ENCODE assay signal across 15 cellular contexts in the genomic region with DNA sequence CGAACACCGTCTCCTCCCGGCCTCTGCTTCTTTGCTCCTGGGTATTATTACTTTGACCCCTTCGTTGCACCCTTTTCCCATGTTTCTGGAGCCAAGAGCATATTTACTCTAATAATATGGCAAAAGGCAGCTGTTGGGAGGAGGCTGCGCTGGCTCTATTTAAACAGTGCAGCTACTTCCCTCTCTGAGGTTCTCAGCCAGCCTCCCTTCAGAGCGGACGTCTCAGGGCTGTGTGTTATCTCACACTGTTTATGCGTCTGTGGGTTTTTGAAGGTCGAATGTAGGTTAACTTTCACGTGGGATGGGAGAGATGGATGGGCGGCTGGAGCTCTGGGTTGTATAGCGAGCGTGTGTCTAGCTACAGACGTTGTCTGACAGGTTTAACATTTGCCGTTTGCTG. TPM values are rescaled to one million over a fixed set of nuclear protein-coding genes. Genes with fewer than 3 reads are reported as not detected.
DNase-seq lines count a peak whose midpoint lies in the region; ATAC-seq, FAIRE-seq and TF ChIP-seq lines count a peak whose summit lies in the region.
"Had no signal": no experiment of that assay in that cellular context is flagged by ENCODE, and none has a peak within 500 bp of the region (broad histone marks: within the 10 kb centered on the region; RNA-seq: fewer than 3 reads in every experiment).

No MANE protein-coding gene starts in this region.

- FAIRE-seq in small intestine (lab: Jason Lieb, UNC): no peak

- H3K27ac ChIP-seq in small intestine (ENCODE audit: low read depth in 1 of 2, low read length in 1 of 2) (no peak overlapping the region), uterus (no peak overlapping the region)
- H3K27ac ChIP-seq: HL-60 had no signal

- TF ChIP-seq CTCF in uterus (IDR thresholded peaks at IDR 0.05): no peak

- TF ChIP-seq POLR2A in uterus (IDR thresholded peaks at IDR 0.05): no peak

- intact Hi-C loops in activated CD4-positive, alpha-beta T cell treated with anti-CD3 and anti-CD28 coated beads for 36 hours (cut with DNase I, micrococcal nuclease): no loop called here
- intact Hi-C loops in uterus (cut with DNase I; ENCODE audit: low total_unique reads): no loop called here

- H3K9me3 ChIP-seq in small intestine (ENCODE audit: control insufficient read depth, low read depth): no peaks in the 10 kb centered on the region
- H3K9me3 ChIP-seq in uterus: no peaks in the 10 kb centered on the region

- H3K36me3 Mint-ChIP-seq in activated CD4-positive, alpha-beta T cell treated with anti-CD3 and anti-CD28 coated beads for 36 hours (ENCODE audit: low read depth): no peaks in the 10 kb centered on the region
- H3K36me3 Mint-ChIP-seq in immature natural killer cell: peaks cover 0 to 3% (median 0%) of the 10 kb centered on the region in 3 donors
- H3K36me3 Mint-ChIP-seq: T-cell had no signal

- CTCF ChIA-PET in activated CD4-positive, alpha-beta T cell treated with anti-CD3 and anti-CD28 coated beads for 36 hours (lab: Charles Lee): interaction anchor here (0.6 to 1.6 kb wide), 2 partner anchors 24 to 48 kb away, joined by 3 to 7 read pairs; no protein-coding TSS in a partner anchor

- no peaks in the 10 kb centered on the region for H3K9me3 Mint-ChIP-seq in activated CD4-positive, alpha-beta T cell treated with anti-CD3 and anti-CD28 coated beads for 36 hours (ENCODE audit: low read depth)
- H3K9me3 Mint-ChIP-seq in immature natural killer cell: no peaks in the 10 kb centered on the region
- H3K9me3 Mint-ChIP-seq: T-cell had no signal

- H3K4me3 ChIP-seq in small intestine (ENCODE audit: low read depth in 1 of 2, low read length in 2 of 2): no peak overlapping the region
- no peak overlapping the region for H3K4me3 ChIP-seq in uterus

- peaks cover 3% of the 10 kb centered on the region for H3K4me1 Mint-ChIP-seq in activated CD4-positive, alpha-beta T cell treated with anti-CD3 and anti-CD28 coated beads for 36 hours
- H3K4me1 Mint-ChIP-seq in immature natural killer cell: peaks cover 10 to 18% of the 10 kb centered on the region in 2 donors

- H3K4me3 Mint-ChIP-seq in activated CD4-positive, alpha-beta T cell treated with anti-CD3 and anti-CD28 coated beads for 36 hours: no peak overlapping the region
- H3K4me3 Mint-ChIP-seq in immature natural killer cell: peak overlapping the region in 2 of 5 donors; percentile 33 to 48
- H3K4me3 Mint-ChIP-seq: T-cell had no signal

- POLR2A ChIA-PET in activated CD4-positive, alpha-beta T cell treated with anti-CD3 and anti-CD28 coated beads for 36 hours (lab: Charles Lee): no interaction called here

- H3K27me3 ChIP-seq in small intestine (ENCODE audit: control insufficient read depth in 2 of 2, insufficient read depth in 2 of 2, low read length in 2 of 2) (no peaks in the 10 kb centered on the region), uterus (peaks cover 0 to 4% of the 10 kb centered on the region in 2 donors)

- H3K4me1 ChIP-seq in small intestine (ENCODE audit: control insufficient read depth in 2 of 2, insufficient read depth in 1 of 2, low read depth in 1 of 2, low read length in 1 of 2): no peaks in the 10 kb centered on the region
- H3K4me1 ChIP-seq in uterus: no peaks in the 10 kb centered on the region

- WGBS in small intestine, 3 donors: 8 to 13% (median 9%) methylated on average over 15 of the region's 15 CpGs

- ATAC-seq in activated CD4-positive, alpha-beta T cell treated with anti-CD3 and anti-CD28 coated beads for 36 hours: peak; percentile 33
- ATAC-seq: T-cell had no signal

- no peaks in the 10 kb centered on the region for H3K36me3 ChIP-seq in small intestine (ENCODE audit: control insufficient read depth in 2 of 2, insufficient read depth in 2 of 2, low read length in 2 of 2)
- no peaks in the 10 kb centered on the region for H3K36me3 ChIP-seq in uterus

- H3K27ac Mint-ChIP-seq in activated CD4-positive, alpha-beta T cell treated with anti-CD3 and anti-CD28 coated beads for 36 hours: no peak overlapping the region
- peak overlapping the region in 4 of 6 donors; percentile 1 to 13 (median 8) for H3K27ac Mint-ChIP-seq in immature natural killer cell
- H3K27ac Mint-ChIP-seq: progenitor cell of endocrine pancreas, T-cell had no signal

- H3K27me3 Mint-ChIP-seq in activated CD4-positive, alpha-beta T cell treated with anti-CD3 and anti-CD28 coated beads for 36 hours: peaks cover 17% of the 10 kb centered on the region
- H3K27me3 Mint-ChIP-seq in immature natural killer cell (ENCODE audit: low read depth in 3 of 3): peaks cover 0 to 4% (median 1%) of the 10 kb centered on the region in 3 donors

- DNase-seq in activated CD4-positive, alpha-beta T cell treated with anti-CD3 and anti-CD28 coated beads for 36 hours: no peak
- no peak for DNase-seq in activated CD4-positive, alpha-beta T cell treated with anti-CD3 and anti-CD28 coated beads, Interleukin-2, amount 50 U/mL, for 1 hour
- peak; percentile 14 for DNase-seq in NOMO-1 treated with dmso at 0.1 percent for 144 hours (lab: John Stamatoyannopoulos, UW; ENCODE audit: unreplicated experiment)
- peak; percentile 18 to 22 (median 21) for DNase-seq in immature natural killer cell
- DNase-seq in small intestine: peak; percentile 22
- no peak for DNase-seq in T1000 (lab: John Stamatoyannopoulos, UW)
- no peak for DNase-seq in uterus
- no peak for DNase-seq in occipital lobe (lab: John Stamatoyannopoulos, UW)
- DNase-seq: cerebellar nuclear complex, Karpas-422, NCI-H187, NCI-H510A treated with DMSO at 0.1 percent for 48 hours, T-cell had no signal

RNA-seq across cellular contexts. Expression of a gene that starts 45.3 kb away (rescaled TPM):
- total RNA-seq in activated CD4-positive, alpha-beta T cell treated with anti-CD3 and anti-CD28 coated beads for 36 hours: 100 to 1,000 TPM; 374 to 508 TPM
- polyA plus RNA-seq in immature natural killer cell (1,000 to 10,000 TPM in 2 of 3 donors, 100 to 1,000 TPM in 1; 784 to 1,292 (median 1,022) TPM), small intestine (1,000 to 10,000 TPM; 1,503 to 2,645 (median 2,330) TPM)
- total RNA-seq in uterus (100 to 1,000 TPM; 199 to 836 (median 287) TPM), occipital lobe (201 TPM)

RNA-seq across cellular contexts. Expression of a gene that starts 45.4 kb away (rescaled TPM):
- total RNA-seq in activated CD4-positive, alpha-beta T cell treated with anti-CD3 and anti-CD28 coated beads for 36 hours: 10 to 100 TPM; 30.4 to 32.9 TPM
- polyA plus RNA-seq in immature natural killer cell (10 to 100 TPM; 25.4 to 34.6 (median 26.1) TPM), small intestine (10 to 100 TPM; 16.2 to 21.2 (median 19.2) TPM)
- total RNA-seq in uterus (10 to 100 TPM; 11.8 to 26.6 (median 16.7) TPM), occipital lobe (15.0 TPM)

RNA-seq across cellular contexts. Expression of a gene that starts 54.2 kb away (rescaled TPM):
- 100 to 1,000 TPM; 227 to 250 TPM for total RNA-seq in activated CD4-positive, alpha-beta T cell treated with anti-CD3 and anti-CD28 coated beads for 36 hours
- 10 to 100 TPM; 69.7 to 92.8 (median 73.6) TPM for polyA plus RNA-seq in immature natural killer cell
- 10 to 100 TPM; 28.0 to 52.1 (median 40.1) TPM for polyA plus RNA-seq in small intestine
- 10 to 100 TPM in 1 of 4 donors, 1 to 10 TPM in 2, not detected in 1; 3.7 to 17.3 (median 3.8) TPM for total RNA-seq in uterus
- total RNA-seq in occipital lobe: 9.8 TPM

Comparison
In these comparisons a context has a peak if more than half of its experiments do, and no peak if none do; other contexts are left out.
1. DNase-seq: peak in NOMO-1 treated with dmso at 0.1 percent for 144 hours (single experiment), immature natural killer cell (3 of 3) and small intestine (single experiment); none in activated CD4-positive, alpha-beta T cell treated with anti-CD3 and anti-CD28 coated beads for 36 hours (single experiment), activated CD4-positive, alpha-beta T cell treated with anti-CD3 and anti-CD28 coated beads, Interleukin-2, amount 50 U/mL, for 1 hour (single experiment), T1000 (single experiment), uterus (0 of 2) and occipital lobe (single experiment).
2. RNA of a gene that starts 54.2 kb away (total RNA-seq): 227 to 250 TPM in activated CD4-positive, alpha-beta T cell treated with anti-CD3 and anti-CD28 coated beads for 36 hours; 9.8 TPM in occipital lobe (single experiment) and 3.7 to 17.3 TPM in uterus; every median in the first group is over 10 times any median in the second.